In the genomic region with DNA sequence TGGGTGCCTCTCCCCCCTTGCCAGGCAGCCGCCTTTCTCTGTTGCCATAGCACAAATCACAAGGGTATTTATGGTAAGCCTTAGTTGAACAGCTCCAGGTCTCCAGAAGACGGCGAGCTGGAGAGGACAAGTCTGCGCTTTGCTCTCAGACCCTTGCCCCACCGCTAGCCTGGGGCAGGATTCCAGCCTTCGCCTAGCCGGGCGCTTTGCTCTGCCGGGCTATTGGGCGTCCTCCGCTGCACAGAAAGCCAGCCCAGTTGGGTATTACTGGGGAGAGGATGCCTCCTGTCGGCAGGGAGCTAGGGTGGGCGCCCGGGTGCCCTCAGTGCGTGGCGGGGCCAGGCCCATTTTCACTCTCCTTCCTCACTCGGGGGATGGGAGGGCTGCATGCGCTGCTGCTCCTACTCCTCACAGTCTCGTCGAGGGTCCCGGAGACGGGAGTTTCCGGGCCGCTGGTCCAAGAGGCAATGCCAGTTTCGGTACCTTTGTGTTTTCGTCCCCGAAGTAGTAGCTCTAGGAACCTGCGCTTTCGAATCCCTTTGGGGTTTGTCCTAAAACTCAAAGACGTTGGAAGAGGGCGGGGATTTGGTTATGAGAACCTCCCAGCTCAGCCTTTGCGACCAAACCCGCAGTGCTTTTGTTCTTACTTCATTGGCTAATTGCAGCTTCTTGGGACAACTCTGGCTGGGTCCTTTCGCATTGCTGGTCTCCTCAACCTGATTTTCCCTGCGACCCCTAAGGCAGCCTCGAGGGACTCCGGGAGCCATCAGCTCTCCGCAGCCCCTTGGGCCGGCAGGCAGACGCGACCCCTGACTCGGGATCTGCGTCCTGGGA, we compare ENCODE assay signal across 9 cellular contexts. TPM values are rescaled to one million over a fixed set of nuclear protein-coding genes. Genes with fewer than 3 reads are reported as not detected.
A peak's percentile ranks its signal among the peaks of the same experiment; 100 is the strongest.
DNase-seq lines count a peak whose midpoint lies in the region; ATAC-seq, FAIRE-seq and TF ChIP-seq lines count a peak whose summit lies in the region.
"Had no signal": no experiment of that assay in that cellular context is flagged by ENCODE, and none has a peak within 500 bp of the region (broad histone marks: within the 10 kb centered on the region; RNA-seq: fewer than 3 reads in every experiment).

No MANE protein-coding gene starts in this region.

- H3K4me1 ChIP-seq in A549, result peaks cover 7% of the 10 kb centered on the region; the same call in 2 of the 3 replicates
- peaks cover 18 to 27% of the 10 kb centered on the region in 2 donors for H3K4me1 ChIP-seq in duodenal mucosa (ENCODE audit: control insufficient read depth in 1 of 2, insufficient read depth in 2 of 2, low read length in 2 of 2)
- H3K4me1 ChIP-seq in mucosa of stomach (ENCODE audit: control insufficient read depth, insufficient read depth, low read length), result peaks cover 27% of the 10 kb centered on the region

- H3K27me3 ChIP-seq in duodenal mucosa (ENCODE audit: control insufficient read depth in 1 of 2, insufficient read depth in 2 of 2, low read length in 2 of 2), result peaks cover 59 to 62% of the 10 kb centered on the region in 2 donors
- peaks cover 86% of the 10 kb centered on the region for H3K27me3 ChIP-seq in mucosa of stomach (ENCODE audit: control insufficient read depth, insufficient read depth, low read length)

- TF ChIP-seq EP300 in A549 (IDR thresholded peaks at IDR 0.05), result no peak

- POLR2A ChIA-PET in A549 (lab: Yijun Ruan, JAX), result interaction anchor here (0.6 to 1.2 kb wide), 4 partner anchors 11 to 184 kb away, joined by 3 to 9 read pairs (median 6); a partner anchor contains a TSS

- peak; percentile 71 to 82 for DNase-seq in A549 (ENCODE audit: low read depth in 1 of 2, low spot score in 1 of 2)
- peak; percentile 76 for DNase-seq in SK-MEL-5 (ENCODE audit: low read depth, low spot score)
- no peak for DNase-seq in NCI-H1417 treated with DMSO at 0.1 percent for 48 hours (lab: John Stamatoyannopoulos, UW)
- DNase-seq in effector CD4-positive, alpha-beta T cell, result no peak

- H3K36me3 ChIP-seq in duodenal mucosa (ENCODE audit: control insufficient read depth in 1 of 2, insufficient read depth in 2 of 2, low read length in 2 of 2), result no peaks in the 10 kb centered on the region
- no peaks in the 10 kb centered on the region for H3K36me3 ChIP-seq in mucosa of stomach (ENCODE audit: control insufficient read depth, insufficient read depth, low read length)

- no peak for TF ChIP-seq POLR2A in A549 (IDR thresholded peaks at IDR 0.05; ENCODE audit: low read length)

- peak; percentile 86 for TF ChIP-seq RAD21 in A549 (conservative IDR thresholded peaks at IDR 0.05 in 1 of 2, IDR thresholded peaks at IDR 0.05 in 1 of 2)

- peak overlapping the region; percentile 55 for H3K4me3 ChIP-seq in A549
- peak overlapping the region; percentile 44 to 61 for H3K4me3 ChIP-seq in duodenal mucosa (ENCODE audit: low read depth in 1 of 2, low read length in 2 of 2)
- H3K4me3 ChIP-seq in mucosa of stomach (ENCODE audit: low read length), result peak overlapping the region; percentile 25

- no peak overlapping the region for H3K9ac ChIP-seq in duodenal mucosa (ENCODE audit: low read depth in 1 of 2, low read length in 2 of 2)
- H3K9ac ChIP-seq in mucosa of stomach (ENCODE audit: low read length), result peak overlapping the region; percentile 17

- ATAC-seq in A549, result peak; percentile 65 to 78
- ATAC-seq in HG03439 (IDR thresholded peaks at IDR 0.05; ENCODE audit: unreplicated experiment), result no peak

- in situ Hi-C loops in SK-MEL-5 (cut with HindIII; ENCODE audit: low pct_unique_long_range_greater_than_20kb, low sequenced_read_pairs), result no loop called here

- CTCF ChIA-PET in A549 (lab: Yijun Ruan, JAX), result interaction anchor here (0.6 to 9.4 kb wide), 48 partner anchors 10 to 547 kb away, joined by 3 to 128 read pairs (median 4); a partner anchor contains a TSS

- 22% methylated on average over 26 of the region's 43 CpGs for WGBS in A549 (ENCODE audit: missing lambda C conversion rate)

- H3K27ac ChIP-seq in A549 (peak overlapping the region; percentile 58 to 75), duodenal mucosa (ENCODE audit: low read depth, low read length) (no peak overlapping the region)
- H3K27ac ChIP-seq: epithelial cell of prostate had no signal

- FAIRE-seq in A549 (lab: Jason Lieb, UNC), result no peak

- H3K9me3 ChIP-seq in A549, result no peaks in the 10 kb centered on the region
- no peaks in the 10 kb centered on the region for H3K9me3 ChIP-seq in duodenal mucosa (ENCODE audit: control insufficient read depth in 1 of 2, low read length in 2 of 2)
- no peaks in the 10 kb centered on the region for H3K9me3 ChIP-seq in mucosa of stomach (ENCODE audit: control insufficient read depth, low read length)

- H3K4me2 ChIP-seq in A549, result peak overlapping the region; percentile 96

- TF ChIP-seq CTCF in A549 (IDR thresholded peaks at IDR 0.05) (peak; percentile 67), GM12874 (IDR thresholded peaks at IDR 0.05; ENCODE audit: insufficient read depth, low read depth, low read length) (peak; percentile 52)

TF ChIP-seq in A549, 52 proteins besides CTCF, POLR2A, EP300 and RAD21:
- TF ChIP-seq SMC3 (IDR thresholded peaks at IDR 0.05), result peak; percentile 82
- TF ChIP-seq MAZ (IDR thresholded peaks at IDR 0.05; ENCODE audit: borderline replicate concordance, low read depth, low read length), result no peak
- TF ChIP-seq, protein P1, sequence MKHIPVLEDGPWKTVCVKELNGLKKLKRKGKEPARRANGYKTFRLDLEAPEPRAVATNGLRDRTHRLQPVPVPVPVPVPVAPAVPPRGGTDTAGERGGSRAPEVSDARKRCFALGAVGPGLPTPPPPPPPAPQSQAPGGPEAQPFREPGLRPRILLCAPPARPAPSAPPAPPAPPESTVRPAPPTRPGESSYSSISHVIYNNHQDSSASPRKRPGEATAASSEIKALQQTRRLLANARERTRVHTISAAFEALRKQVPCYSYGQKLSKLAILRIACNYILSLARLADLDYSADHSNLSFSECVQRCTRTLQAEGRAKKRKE (CRISPR knock-in tag; IDR thresholded peaks at IDR 0.05; ENCODE audit: low read depth), result 0 out of 2 replicates have a peak, but pooled peaks have one; percentile 3
- TF ChIP-seq, protein P2, sequence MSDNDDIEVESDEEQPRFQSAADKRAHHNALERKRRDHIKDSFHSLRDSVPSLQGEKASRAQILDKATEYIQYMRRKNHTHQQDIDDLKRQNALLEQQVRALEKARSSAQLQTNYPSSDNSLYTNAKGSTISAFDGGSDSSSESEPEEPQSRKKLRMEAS (IDR thresholded peaks at IDR 0.05), result peak; percentile 70

RNA-seq across cellular contexts. Expression of a gene that starts 3.6 kb away (rescaled TPM):
- 0.04 TPM in 2 replicates for polyA plus RNA-seq in A549 (2011; rRNA removed)
- polyA plus RNA-seq in A549 (2012; cell fraction: cytosol; rRNA removed), result 0.22 and 0.41 TPM in 2 replicates
- 0.44 and 0.60 TPM in 2 replicates for polyA plus RNA-seq in A549 (2012; cell fraction: nucleus; rRNA removed)
- 0.17 to 0.25 TPM (median 0.19 TPM) in 3 replicates for polyA plus RNA-seq in A549 (2017; fragmentation: RNase III; extraction: RNeasy Plus Mini Kit Qiagen cat#74134 plus additional on column Dnase treatment)
- not detected in 2 replicates for polyA minus RNA-seq in A549 (2011; rRNA and poly(A)+ RNA removed)
- total RNA-seq in SK-MEL-5 (2014; rRNA removed; shearing (Covaris generic)), result 0.48 and 0.85 TPM in 2 replicates
- 20.5 and 21.8 TPM in 2 replicates for polyA plus RNA-seq in SK-MEL-5 (2015; cell fraction: cytosol; rRNA removed)
- polyA plus RNA-seq in SK-MEL-5 (2015; cell fraction: nucleus; rRNA removed), result 11.2 and 13.9 TPM in 2 replicates

RNA-seq across cellular contexts. Expression of a gene that starts 21.0 kb away (rescaled TPM):
- polyA plus RNA-seq in A549 (2011; rRNA removed) (0.53 and 1.1 TPM in 2 replicates), A549 (2017; fragmentation: RNase III; extraction: RNeasy Plus Mini Kit Qiagen cat#74134 plus additional on column Dnase treatment) (2.4 to 2.9 TPM (median 2.5 TPM) in 3 replicates)
- polyA plus RNA-seq in A549 (2012; cell fraction: cytosol; rRNA removed), result 3.2 and 4.7 TPM in 2 replicates
- 7.7 and 10.3 TPM in 2 replicates for polyA plus RNA-seq in A549 (2012; cell fraction: nucleus; rRNA removed)
- 0.24 and 1.2 TPM in 2 replicates for polyA minus RNA-seq in A549 (2011; rRNA and poly(A)+ RNA removed)
- total RNA-seq in SK-MEL-5 (2014; rRNA removed; shearing (Covaris generic)), result 3.6 and 4.8 TPM in 2 replicates
- polyA plus RNA-seq in SK-MEL-5 (2015; cell fraction: cytosol; rRNA removed), result 24.8 and 33.3 TPM in 2 replicates
- 53.0 and 79.0 TPM in 2 replicates for polyA plus RNA-seq in SK-MEL-5 (2015; cell fraction: nucleus; rRNA removed)

Comparison
In these comparisons a context has a peak if more than half of its experiments do, and no peak if none do; other contexts are left out.
1. DNase-seq: peak in A549 (2 of 2) and SK-MEL-5 (single experiment); none in NCI-H1417 treated with DMSO at 0.1 percent for 48 hours (single experiment) and effector CD4-positive, alpha-beta T cell (single experiment).
2. Peak in every context shown above with its lines, with median percentiles within 50 percentile points of each other: H3K4me3 ChIP-seq.